In genomic region chr19:18775586-18776287, GRCh38 we compare ENCODE assay signal across 2 cellular contexts.
TF ChIP-seq lines count a peak whose summit lies in the region.

No MANE protein-coding gene starts in this region.

TF ChIP-seq in IMR-90, 13 proteins besides CTCF, POLR2A, EP300 and RAD21:
- TF ChIP-seq BHLHE40 (IDR thresholded peaks at IDR 0.05; ENCODE audit: low read depth, low read length) (peak; percentile 90), SMC3 (IDR thresholded peaks at IDR 0.05; ENCODE audit: low read depth, low read length) (no peak), RCOR1 (IDR thresholded peaks at IDR 0.05; ENCODE audit: insufficient replicate concordance, low read length) (no peak), MXI1 (IDR thresholded peaks at IDR 0.05; ENCODE audit: borderline replicate concordance, low read depth, low read length) (0 out of 2 replicates have a peak, but pooled peaks have one; percentile 4), NFE2L2 (IDR thresholded peaks at IDR 0.05; ENCODE audit: low read depth, low read length) (no peak), USF2 (IDR thresholded peaks at IDR 0.05; ENCODE audit: low read depth, low read length) (no peak), MAFK (IDR thresholded peaks at IDR 0.05; ENCODE audit: low read depth, low read length) (no peak), CHD1 (IDR thresholded peaks at IDR 0.05; ENCODE audit: low read depth, low read length) (no peak), RFX5 (IDR thresholded peaks at IDR 0.05; ENCODE audit: low read depth, low read length) (no peak), MAZ (IDR thresholded peaks at IDR 0.05; ENCODE audit: borderline replicate concordance, low read depth, low read length) (peak; percentile 62; the same call in 1 of the 2 replicates), FOS (IDR thresholded peaks at IDR 0.05; ENCODE audit: low read depth, low read length) (peak; percentile 9; the same call in 1 of the 2 replicates), CEBPB (IDR thresholded peaks at IDR 0.05; ENCODE audit: low read depth, low read length) (no peak)
- TF ChIP-seq, protein P1, sequence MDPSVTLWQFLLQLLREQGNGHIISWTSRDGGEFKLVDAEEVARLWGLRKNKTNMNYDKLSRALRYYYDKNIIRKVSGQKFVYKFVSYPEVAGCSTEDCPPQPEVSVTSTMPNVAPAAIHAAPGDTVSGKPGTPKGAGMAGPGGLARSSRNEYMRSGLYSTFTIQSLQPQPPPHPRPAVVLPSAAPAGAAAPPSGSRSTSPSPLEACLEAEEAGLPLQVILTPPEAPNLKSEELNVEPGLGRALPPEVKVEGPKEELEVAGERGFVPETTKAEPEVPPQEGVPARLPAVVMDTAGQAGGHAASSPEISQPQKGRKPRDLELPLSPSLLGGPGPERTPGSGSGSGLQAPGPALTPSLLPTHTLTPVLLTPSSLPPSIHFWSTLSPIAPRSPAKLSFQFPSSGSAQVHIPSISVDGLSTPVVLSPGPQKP (IDR thresholded peaks at IDR 0.05; ENCODE audit: borderline replicate concordance, low read depth, low read length), result no peak

TF ChIP-seq in HepG2, 621 proteins besides CTCF, POLR2A, EP300 and RAD21:
- TF ChIP-seq AGO1 (IDR thresholded peaks at IDR 0.05; ENCODE audit: low read depth, low read length, poor library complexity, severe bottlenecking) (peak; percentile 8), AGO2 (optimal IDR thresholded peaks at IDR 0.05; ENCODE audit: low read depth, low read length) (peak; percentile 44)
- TF ChIP-seq, protein P2, sequence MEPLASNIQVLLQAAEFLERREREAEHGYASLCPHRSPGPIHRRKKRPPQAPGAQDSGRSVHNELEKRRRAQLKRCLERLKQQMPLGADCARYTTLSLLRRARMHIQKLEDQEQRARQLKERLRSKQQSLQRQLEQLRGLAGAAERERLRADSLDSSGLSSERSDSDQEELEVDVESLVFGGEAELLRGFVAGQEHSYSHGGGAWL (CRISPR knock-in tag; IDR thresholded peaks at IDR 0.05), result no peak
